Comparison of ENCODE assay signal across 22 cellular contexts in genomic region chr17:32863559-32863958, GRCh38. TPM values are rescaled to one million over a fixed set of nuclear protein-coding genes. Genes with fewer than 3 reads are reported as not detected.
DNase-seq lines count a peak whose midpoint lies in the region; ATAC-seq and TF ChIP-seq lines count a peak whose summit lies in the region.
"Had no signal": no experiment of that assay in that cellular context is flagged by ENCODE, and none has a peak within 500 bp of the region (broad histone marks: within the 10 kb centered on the region; RNA-seq: fewer than 3 reads in every experiment).

No MANE protein-coding gene starts in this region.

- ATAC-seq in mucosa of descending colon = peak; percentile 31
- ATAC-seq: T-cell had no signal

- peaks cover 26% of the 10 kb centered on the region for H3F3A ChIP-seq in MM.1S (ENCODE audit: insufficient read depth, low read length)

- no peak overlapping the region for H3K4me3 Mint-ChIP-seq in T-helper 2 cell treated with Interferon-gamma antibody and Interleukin-4, amounts not matched to agents 5 μg/mL and 100 μg/mL, for 36 hours
- H3K4me3 Mint-ChIP-seq: CD4-positive, alpha-beta memory T cell; T-cell had no signal

- intact Hi-C loops in mucosa of descending colon (cut with DNase I, micrococcal nuclease) = no loop called here

- no peaks in the 10 kb centered on the region for H3K9me3 Mint-ChIP-seq in T-helper 2 cell treated with Interferon-gamma antibody and Interleukin-4, amounts not matched to agents 5 μg/mL and 100 μg/mL, for 36 hours
- H3K9me3 Mint-ChIP-seq: CD4-positive, alpha-beta memory T cell; T-cell had no signal

- H3K4me3 ChIP-seq in MM.1S (ENCODE audit: low read length) = peak overlapping the region; percentile 13
- no peak overlapping the region for H3K4me3 ChIP-seq in mucosa of descending colon
- H3K4me3 ChIP-seq: BLaER1 treated with 17β-estradiol and CSF1 and Interleukin-3, amounts not matched to agents 10 nM and 100 nM; MG63; SJCRH30 had no signal

- no peak overlapping the region for H3K27ac Mint-ChIP-seq in T-helper 2 cell treated with Interferon-gamma antibody and Interleukin-4, amounts not matched to agents 5 μg/mL and 100 μg/mL, for 36 hours
- H3K27ac Mint-ChIP-seq: CD4-positive, alpha-beta memory T cell; T-cell had no signal

- TF ChIP-seq CTCF in MM.1S (IDR thresholded peaks at IDR 0.05; ENCODE audit: low read length) (no peak), mucosa of descending colon (IDR thresholded peaks at IDR 0.05) (no peak)

- no peaks in the 10 kb centered on the region for H3K9me2 ChIP-seq in MM.1S (replicated peaks; ENCODE audit: insufficient read depth, low read length)

- DNase-seq in EH (ENCODE audit: low read depth) (peak; percentile 21), MM.1S (no peak), foreskin melanocyte (peak; percentile 50), mucosa of descending colon (no peak), NCI-H1930 (lab: John Stamatoyannopoulos, UW) (no peak), HK-2 (ENCODE audit: unreplicated experiment) (no peak)
- DNase-seq in T-helper 2 cell treated with Interferon-gamma antibody and Interleukin-4, amounts not matched to agents 5 μg/mL and 100 μg/mL, for 36 hours (ENCODE audit: low spot score) = no peak
- DNase-seq: ACHN; Calu3; CD4-positive, alpha-beta memory T cell; DMS153; GOT3; HCEC 1CT; MG63; NCI-H187 treated with DMSO at 0.1 percent for 48 hours; NCI-H2171; NCI-H345; NCI-H524; NCI-H774; SJCRH30; T-cell had no signal

- H3K27ac ChIP-seq in MM.1S (ENCODE audit: low read length) = peak overlapping the region; percentile 74; the same call in 1 of the 2 replicates
- H3K27ac ChIP-seq: BLaER1 treated with 17β-estradiol and CSF1 and Interleukin-3, amounts not matched to agents 10 nM and 100 nM; SJCRH30 had no signal

- H3K27me3 ChIP-seq in MM.1S (replicated peaks; ENCODE audit: insufficient read depth, low read length) = no peaks in the 10 kb centered on the region
- H3K27me3 ChIP-seq: BLaER1 treated with 17β-estradiol and CSF1 and Interleukin-3, amounts not matched to agents 10 nM and 100 nM had no signal

- H3K4me2 ChIP-seq in MM.1S (ENCODE audit: low read depth, low read length) = peak overlapping the region; percentile 62
- H3K4me2 ChIP-seq: BLaER1 treated with 17β-estradiol and CSF1 and Interleukin-3, amounts not matched to agents 10 nM and 100 nM had no signal

- peak overlapping the region; percentile 42; the same call in 1 of the 2 replicates for H3K9ac ChIP-seq in MM.1S (ENCODE audit: low read length)
- H3K9ac ChIP-seq: BLaER1 treated with 17β-estradiol and CSF1 and Interleukin-3, amounts not matched to agents 10 nM and 100 nM had no signal

- no peak overlapping the region for H2AFZ ChIP-seq in MM.1S (ENCODE audit: low read length)

- peaks cover 9% of the 10 kb centered on the region for H3K27me3 Mint-ChIP-seq in T-helper 2 cell treated with Interferon-gamma antibody and Interleukin-4, amounts not matched to agents 5 μg/mL and 100 μg/mL, for 36 hours (ENCODE audit: low read depth)
- H3K27me3 Mint-ChIP-seq: CD4-positive, alpha-beta memory T cell had no signal

- H3K79me2 ChIP-seq in MM.1S (ENCODE audit: low read length) = peaks cover 96% of the 10 kb centered on the region

- H3K4me1 Mint-ChIP-seq in T-helper 2 cell treated with Interferon-gamma antibody and Interleukin-4, amounts not matched to agents 5 μg/mL and 100 μg/mL, for 36 hours (ENCODE audit: low read depth) = no peaks in the 10 kb centered on the region
- H3K4me1 Mint-ChIP-seq: T-cell had no signal

- H3K4me1 ChIP-seq in MM.1S (ENCODE audit: low read length) (peaks cover 35% of the 10 kb centered on the region), mucosa of descending colon (ENCODE audit: low read depth) (peaks cover 21% of the 10 kb centered on the region)
- H3K4me1 ChIP-seq: BLaER1 treated with 17β-estradiol and CSF1 and Interleukin-3, amounts not matched to agents 10 nM and 100 nM; SJCRH30 had no signal

- H3K9me3 ChIP-seq in MM.1S (replicated peaks; ENCODE audit: insufficient read depth, low read length) (no peaks in the 10 kb centered on the region), mucosa of descending colon (no peaks in the 10 kb centered on the region)
- H3K9me3 ChIP-seq: BLaER1 treated with 17β-estradiol and CSF1 and Interleukin-3, amounts not matched to agents 10 nM and 100 nM; MG63; SJCRH30 had no signal

- H3K36me3 Mint-ChIP-seq in T-helper 2 cell treated with Interferon-gamma antibody and Interleukin-4, amounts not matched to agents 5 μg/mL and 100 μg/mL, for 36 hours (ENCODE audit: low read depth) = no peaks in the 10 kb centered on the region
- H3K36me3 Mint-ChIP-seq: CD4-positive, alpha-beta memory T cell; T-cell had no signal

- no peaks in the 10 kb centered on the region for H4K20me1 ChIP-seq in MM.1S (ENCODE audit: insufficient read depth, low read length)
- H4K20me1 ChIP-seq: BLaER1 treated with 17β-estradiol and CSF1 and Interleukin-3, amounts not matched to agents 10 nM and 100 nM had no signal

- H3K36me3 ChIP-seq in MM.1S (replicated peaks; ENCODE audit: insufficient read depth, low read length) (no peaks in the 10 kb centered on the region), mucosa of descending colon (ENCODE audit: low read depth) (no peaks in the 10 kb centered on the region)
- H3K36me3 ChIP-seq: BLaER1 treated with 17β-estradiol and CSF1 and Interleukin-3, amounts not matched to agents 10 nM and 100 nM; MG63; SJCRH30 had no signal

RNA-seq across cellular contexts. Expression of gene MYO1D, which starts 13.4 kb away (rescaled TPM):
- total RNA-seq in mucosa of descending colon = 100 to 1,000 TPM; 166 to 495 (median 256) TPM

Comparison
In these comparisons a context has a peak if more than half of its experiments do, and no peak if none do; other contexts are left out.
1. DNase-seq: peak in EH (single experiment) and foreskin melanocyte (single experiment); none in MM.1S (single experiment), mucosa of descending colon (0 of 3), NCI-H1930 (0 of 2), HK-2 (single experiment) and T-helper 2 cell treated with Interferon-gamma antibody and Interleukin-4, amounts not matched to agents 5 μg/mL and 100 μg/mL, for 36 hours (single experiment).